1 cellular context compared by ENCODE assay signal in genomic region chr5:125012727-125013451, GRCh38.
TF ChIP-seq lines count a peak whose summit lies in the region.

No MANE protein-coding gene starts in this region.

TF ChIP-seq in GM23338, 12 proteins besides CTCF, POLR2A, EP300 and RAD21 (continued from another document):
- TF ChIP-seq, protein P1, sequence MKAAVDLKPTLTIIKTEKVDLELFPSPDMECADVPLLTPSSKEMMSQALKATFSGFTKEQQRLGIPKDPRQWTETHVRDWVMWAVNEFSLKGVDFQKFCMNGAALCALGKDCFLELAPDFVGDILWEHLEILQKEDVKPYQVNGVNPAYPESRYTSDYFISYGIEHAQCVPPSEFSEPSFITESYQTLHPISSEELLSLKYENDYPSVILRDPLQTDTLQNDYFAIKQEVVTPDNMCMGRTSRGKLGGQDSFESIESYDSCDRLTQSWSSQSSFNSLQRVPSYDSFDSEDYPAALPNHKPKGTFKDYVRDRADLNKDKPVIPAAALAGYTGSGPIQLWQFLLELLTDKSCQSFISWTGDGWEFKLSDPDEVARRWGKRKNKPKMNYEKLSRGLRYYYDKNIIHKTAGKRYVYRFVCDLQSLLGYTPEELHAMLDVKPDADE (IDR thresholded peaks at IDR 0.05): no peak
- TF ChIP-seq EZH2phosphoT487 (IDR thresholded peaks at IDR 0.05; ENCODE audit: unreplicated experiment): no peak
- TF ChIP-seq, protein P2, sequence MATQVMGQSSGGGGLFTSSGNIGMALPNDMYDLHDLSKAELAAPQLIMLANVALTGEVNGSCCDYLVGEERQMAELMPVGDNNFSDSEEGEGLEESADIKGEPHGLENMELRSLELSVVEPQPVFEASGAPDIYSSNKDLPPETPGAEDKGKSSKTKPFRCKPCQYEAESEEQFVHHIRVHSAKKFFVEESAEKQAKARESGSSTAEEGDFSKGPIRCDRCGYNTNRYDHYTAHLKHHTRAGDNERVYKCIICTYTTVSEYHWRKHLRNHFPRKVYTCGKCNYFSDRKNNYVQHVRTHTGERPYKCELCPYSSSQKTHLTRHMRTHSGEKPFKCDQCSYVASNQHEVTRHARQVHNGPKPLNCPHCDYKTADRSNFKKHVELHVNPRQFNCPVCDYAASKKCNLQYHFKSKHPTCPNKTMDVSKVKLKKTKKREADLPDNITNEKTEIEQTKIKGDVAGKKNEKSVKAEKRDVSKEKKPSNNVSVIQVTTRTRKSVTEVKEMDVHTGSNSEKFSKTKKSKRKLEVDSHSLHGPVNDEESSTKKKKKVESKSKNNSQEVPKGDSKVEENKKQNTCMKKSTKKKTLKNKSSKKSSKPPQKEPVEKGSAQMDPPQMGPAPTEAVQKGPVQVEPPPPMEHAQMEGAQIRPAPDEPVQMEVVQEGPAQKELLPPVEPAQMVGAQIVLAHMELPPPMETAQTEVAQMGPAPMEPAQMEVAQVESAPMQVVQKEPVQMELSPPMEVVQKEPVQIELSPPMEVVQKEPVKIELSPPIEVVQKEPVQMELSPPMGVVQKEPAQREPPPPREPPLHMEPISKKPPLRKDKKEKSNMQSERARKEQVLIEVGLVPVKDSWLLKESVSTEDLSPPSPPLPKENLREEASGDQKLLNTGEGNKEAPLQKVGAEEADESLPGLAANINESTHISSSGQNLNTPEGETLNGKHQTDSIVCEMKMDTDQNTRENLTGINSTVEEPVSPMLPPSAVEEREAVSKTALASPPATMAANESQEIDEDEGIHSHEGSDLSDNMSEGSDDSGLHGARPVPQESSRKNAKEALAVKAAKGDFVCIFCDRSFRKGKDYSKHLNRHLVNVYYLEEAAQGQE (IDR thresholded peaks at IDR 0.05; ENCODE audit: unreplicated experiment): no peak
- TF ChIP-seq POLR2AphosphoS5 (IDR thresholded peaks at IDR 0.05; ENCODE audit: low read depth): no peak
